In the genomic region with DNA sequence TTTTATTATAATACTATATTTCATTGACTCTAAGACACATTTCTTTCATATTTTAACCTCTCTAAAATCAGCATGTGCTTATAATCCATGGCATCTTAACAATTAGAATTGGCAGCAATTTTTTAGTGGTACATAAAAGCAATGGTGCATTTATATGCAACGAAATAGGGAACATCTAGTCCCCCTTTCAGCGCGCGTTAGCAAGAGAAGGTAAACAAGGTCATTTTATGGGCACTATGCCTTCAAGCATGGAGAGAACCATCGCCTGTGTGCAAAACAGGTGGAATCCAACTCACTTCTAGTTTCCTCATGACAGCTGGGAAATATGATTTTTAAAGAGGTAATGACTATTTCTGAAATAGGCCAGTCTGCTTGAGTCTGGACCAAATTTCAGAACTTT, we compare ENCODE assay signal across 27 cellular contexts.
"Had no signal": no experiment of that assay in that cellular context is flagged by ENCODE, and none has a peak within 500 bp of the region (broad histone marks: within the 10 kb centered on the region; RNA-seq: fewer than 3 reads in every experiment).

No MANE protein-coding gene starts in this region.

- H3K27me3 ChIP-seq: ascending aorta, breast epithelium, cardiac muscle cell, colonic mucosa, foreskin keratinocyte, gastrocnemius medialis had no signal

- DNase-seq: activated CD4-positive, alpha-beta memory T cell treated with anti-CD3 and anti-CD28 coated beads, Interleukin-2, amount 10 ng/mL, durations not matched to agents 7 days and 5 days; activated CD4-positive, alpha-beta T cell treated with anti-CD3 and anti-CD28 coated beads for 1 hour; activated CD4-positive, alpha-beta T cell treated with anti-CD3 and anti-CD28 coated beads for 4 hours; activated CD4-positive, alpha-beta T cell treated with anti-CD3 and anti-CD28 coated beads, Interleukin-2, amount 10 ng/mL, durations not matched to agents 7 days and 5 days; activated CD4-positive, alpha-beta T cell treated with anti-CD3 and anti-CD28 coated beads, Interleukin-2, amount 50 U/mL, for 4 hours; activated CD8-positive, alpha-beta memory T cell treated with anti-CD3 and anti-CD28 coated beads, Interleukin-2, amount 50 U/mL, for 48 hours; activated gamma-delta T cell; activated naive CD4-positive, alpha-beta T cell; activated naive CD4-positive, alpha-beta T cell treated with anti-CD3 and anti-CD28 coated beads, Interleukin-2, amount 10 ng/mL, durations not matched to agents 7 days and 5 days; activated naive CD8-positive, alpha-beta T cell treated with anti-CD3 and anti-CD28 coated beads, Interleukin-2, amount 10 ng/mL, durations not matched to agents 7 days and 5 days; activated T-cell treated with anti-CD3 and anti-CD28 coated beads for 4 hours; activated T-cell treated with anti-CD3 and anti-CD28 coated beads, Interleukin-2, amount 50 U/mL, for 24 hours; activated T-cell treated with anti-CD3 and anti-CD28 coated beads, Interleukin-2, amount 50 U/mL, for 72 hours; central memory CD4-positive, alpha-beta T cell; cerebellar nuclear complex; colonic mucosa; effector CD8-positive, alpha-beta T cell; foreskin keratinocyte; gastrocnemius medialis; T-helper 2 cell had no signal

- H3K27ac ChIP-seq: ascending aorta, breast epithelium, cardiac muscle cell, colonic mucosa, foreskin keratinocyte, gastrocnemius medialis had no signal

- H3K9me3 Mint-ChIP-seq: activated CD4-positive, alpha-beta memory T cell treated with anti-CD3 and anti-CD28 coated beads, Interleukin-2, amount 10 ng/mL, durations not matched to agents 7 days and 5 days; activated CD4-positive, alpha-beta T cell treated with anti-CD3 and anti-CD28 coated beads, Interleukin-2, amount 10 ng/mL, durations not matched to agents 7 days and 5 days; activated naive CD4-positive, alpha-beta T cell treated with anti-CD3 and anti-CD28 coated beads, Interleukin-2, amount 10 ng/mL, durations not matched to agents 7 days and 5 days; activated naive CD4-positive, alpha-beta T cell treated with anti-CD3 and anti-CD28 coated beads, Interleukin-2, amount 50 U/mL, for 72 hours; activated naive CD8-positive, alpha-beta T cell treated with anti-CD3 and anti-CD28 coated beads, Interleukin-2, amount 10 ng/mL, durations not matched to agents 7 days and 5 days; activated T-cell treated with anti-CD3 and anti-CD28 coated beads, Interleukin-2, amount 50 U/mL, for 24 hours; activated T-cell treated with anti-CD3 and anti-CD28 coated beads, Interleukin-2, amount 50 U/mL, for 72 hours; brain; WTC11 had no signal

- H3K36me3 ChIP-seq: breast epithelium had no signal

- ATAC-seq: activated naive CD4-positive, alpha-beta T cell treated with anti-CD3 and anti-CD28 coated beads, Interleukin-2, amount 50 U/mL, for 72 hours; activated T-cell treated with anti-CD3 and anti-CD28 coated beads, Interleukin-2, amount 50 U/mL, for 72 hours; esophagus mucosa; foreskin keratinocyte; gastrocnemius medialis; WTC11 had no signal

- H3K4me3 Mint-ChIP-seq: activated CD4-positive, alpha-beta memory T cell treated with anti-CD3 and anti-CD28 coated beads, Interleukin-2, amount 10 ng/mL, durations not matched to agents 7 days and 5 days; activated CD4-positive, alpha-beta T cell treated with anti-CD3 and anti-CD28 coated beads, Interleukin-2, amount 10 ng/mL, durations not matched to agents 7 days and 5 days; activated naive CD4-positive, alpha-beta T cell treated with anti-CD3 and anti-CD28 coated beads, Interleukin-2, amount 10 ng/mL, durations not matched to agents 7 days and 5 days; activated naive CD8-positive, alpha-beta T cell treated with anti-CD3 and anti-CD28 coated beads, Interleukin-2, amount 10 ng/mL, durations not matched to agents 7 days and 5 days; activated T-cell treated with anti-CD3 and anti-CD28 coated beads, Interleukin-2, amount 50 U/mL, for 24 hours; activated T-cell treated with anti-CD3 and anti-CD28 coated beads, Interleukin-2, amount 50 U/mL, for 72 hours; WTC11 had no signal

- H3K4me3 ChIP-seq: ascending aorta, breast epithelium, cardiac muscle cell, colonic mucosa, gastrocnemius medialis had no signal

- H3K4me1 ChIP-seq: breast epithelium had no signal

- H3K9me3 ChIP-seq: ascending aorta, breast epithelium, colonic mucosa, gastrocnemius medialis had no signal

- H3K27ac Mint-ChIP-seq: activated CD4-positive, alpha-beta memory T cell treated with anti-CD3 and anti-CD28 coated beads, Interleukin-2, amount 10 ng/mL, durations not matched to agents 7 days and 5 days; activated CD4-positive, alpha-beta T cell treated with anti-CD3 and anti-CD28 coated beads, Interleukin-2, amount 10 ng/mL, durations not matched to agents 7 days and 5 days; activated naive CD4-positive, alpha-beta T cell treated with anti-CD3 and anti-CD28 coated beads, Interleukin-2, amount 10 ng/mL, durations not matched to agents 7 days and 5 days; activated naive CD8-positive, alpha-beta T cell treated with anti-CD3 and anti-CD28 coated beads, Interleukin-2, amount 10 ng/mL, durations not matched to agents 7 days and 5 days; activated T-cell treated with anti-CD3 and anti-CD28 coated beads, Interleukin-2, amount 50 U/mL, for 72 hours; WTC11 had no signal

- H3K27me3 Mint-ChIP-seq: activated CD4-positive, alpha-beta memory T cell treated with anti-CD3 and anti-CD28 coated beads, Interleukin-2, amount 10 ng/mL, durations not matched to agents 7 days and 5 days; activated CD4-positive, alpha-beta T cell treated with anti-CD3 and anti-CD28 coated beads, Interleukin-2, amount 10 ng/mL, durations not matched to agents 7 days and 5 days; activated naive CD4-positive, alpha-beta T cell treated with anti-CD3 and anti-CD28 coated beads, Interleukin-2, amount 10 ng/mL, durations not matched to agents 7 days and 5 days; activated naive CD8-positive, alpha-beta T cell treated with anti-CD3 and anti-CD28 coated beads, Interleukin-2, amount 10 ng/mL, durations not matched to agents 7 days and 5 days; activated T-cell treated with anti-CD3 and anti-CD28 coated beads, Interleukin-2, amount 50 U/mL, for 24 hours; brain had no signal
